Comparison of ENCODE assay signal across 6 cellular contexts in the genomic region with DNA sequence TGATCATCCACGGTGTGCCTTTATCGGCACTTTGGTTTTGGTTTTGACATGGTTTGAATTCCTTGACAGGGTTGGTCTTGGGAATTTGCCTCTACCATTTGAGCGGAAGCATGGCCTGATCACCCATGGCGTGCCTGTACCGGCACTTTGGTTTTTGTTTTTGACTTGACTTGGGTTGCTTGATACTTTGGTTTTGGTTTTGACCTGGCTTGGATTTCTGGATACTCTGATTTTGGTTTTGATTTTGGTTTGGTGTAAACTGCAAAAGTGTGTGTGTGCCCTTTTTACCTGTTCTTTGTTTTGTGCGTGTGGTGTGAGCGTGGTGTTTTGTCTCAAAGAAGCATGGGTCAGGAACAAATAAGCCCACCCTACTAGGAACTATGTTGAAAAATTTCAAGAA.
DNase-seq lines count a peak whose midpoint lies in the region; ATAC-seq, FAIRE-seq and TF ChIP-seq lines count a peak whose summit lies in the region.
"Not testable (repeated sequence)": the region's sequence is repeated elsewhere in the genome, so short reads cannot be mapped to it uniquely, and the experiment has no call there.

No MANE protein-coding gene starts in this region.

- H3K36me3 ChIP-seq in HUES6 (ENCODE audit: control insufficient read depth, insufficient read depth, low read length) (peaks cover 31% of the 10 kb centered on the region), suprapubic skin (peaks cover 33% of the 10 kb centered on the region)
- not testable (repeated sequence) for H3K36me3 ChIP-seq in K562 (ENCODE audit: control insufficient read depth, insufficient read depth, low read length); trophoblast cell (ENCODE audit: control insufficient read depth in 1 of 2, insufficient read depth in 2 of 2, low read length in 2 of 2)

- H3K9me3 ChIP-seq in HUES6 (ENCODE audit: control insufficient read depth, insufficient read depth, low read depth, low read length); K562 (replicated peaks; ENCODE audit: control insufficient read depth, insufficient read depth, low read depth, low read length); trophoblast cell (ENCODE audit: insufficient read depth, low read depth, low read length); suprapubic skin: not testable (repeated sequence)

- H3K4ac ChIP-seq in trophoblast cell (ENCODE audit: low read depth, low read length) = peak overlapping the region; percentile 80

- H3K14ac ChIP-seq in trophoblast cell (ENCODE audit: low read length) = peak overlapping the region; percentile 90

- TF ChIP-seq POLR2A in K562 (conservative IDR thresholded peaks at IDR 0.05); suprapubic skin (IDR thresholded peaks at IDR 0.05): not testable (repeated sequence)

- not testable (repeated sequence) for FAIRE-seq in K562 (lab: Jason Lieb, UNC)

- H2BK5ac ChIP-seq in trophoblast cell (ENCODE audit: low read depth, low read length, poor library complexity) = peak overlapping the region; percentile 97

- not testable (repeated sequence) for H4K12ac ChIP-seq in trophoblast cell (ENCODE audit: low read depth, low read length)

- not testable (repeated sequence) for H3K79me2 ChIP-seq in K562 (ENCODE audit: control insufficient read depth, insufficient read depth, low read length); trophoblast cell (ENCODE audit: control insufficient read depth, insufficient read depth, low read length, poor library complexity)

- H4K20me1 ChIP-seq in K562 (replicated peaks; ENCODE audit: control insufficient read depth, insufficient read depth, low read length) = not testable (repeated sequence)

- not testable (repeated sequence) for H3K4me2 ChIP-seq in K562 (ENCODE audit: insufficient read depth, low read length)
- peak overlapping the region; percentile 67 for H3K4me2 ChIP-seq in trophoblast cell (ENCODE audit: low read length)

- H3K4me3 Mint-ChIP-seq in mesothelial cell of epicardium (peak overlapping the region; percentile 44), nephron (peak overlapping the region; percentile 72 to 78 (median 77))

- not testable (repeated sequence) for ATAC-seq in K562

- H4K91ac ChIP-seq in trophoblast cell (ENCODE audit: low read depth, low read length) = peak overlapping the region; percentile 89

- H3K9ac ChIP-seq in HUES6 (ENCODE audit: low read length) = peak overlapping the region; percentile 55
- H3K9ac ChIP-seq in K562 (ENCODE audit: insufficient read depth in 1 of 2, low read depth in 2 of 2, low read length in 2 of 2) = not testable (repeated sequence)
- peak overlapping the region; percentile 70 for H3K9ac ChIP-seq in trophoblast cell (ENCODE audit: low read length)

- peak overlapping the region; percentile 85 for H2BK12ac ChIP-seq in trophoblast cell (ENCODE audit: low read length)

- TF ChIP-seq EP300 in K562 (IDR thresholded peaks at IDR 0.05; ENCODE audit: low read length); suprapubic skin (IDR thresholded peaks at IDR 0.05): not testable (repeated sequence)

- in situ Hi-C loops in K562 (cut with MboI) = not testable (repeated sequence)

- not testable (repeated sequence) for BruUV-seq in K562 (replicated peaks; lab: Mats Ljungman, UMichigan)

- peak overlapping the region; percentile 46 for H2AK5ac ChIP-seq in trophoblast cell (ENCODE audit: low read length)

- peak overlapping the region; percentile 93 for H3K18ac ChIP-seq in trophoblast cell (ENCODE audit: low read length)

- not testable (repeated sequence) for TF ChIP-seq CTCF in K562 (IDR thresholded peaks at IDR 0.05 in 2 of 3, conservative IDR thresholded peaks at IDR 0.05 in 1 of 3; ENCODE audit: insufficient read depth in 2 of 3, low read depth in 1 of 3, low read length in 3 of 3); mesothelial cell of epicardium (IDR thresholded peaks at IDR 0.05; ENCODE audit: unreplicated experiment); nephron (IDR thresholded peaks at IDR 0.05; ENCODE audit: unreplicated experiment in 3 of 3); suprapubic skin (IDR thresholded peaks at IDR 0.05)

- peak overlapping the region; percentile 85 for H4K8ac ChIP-seq in trophoblast cell (ENCODE audit: low read depth, low read length)

- CTCF ChIA-PET in K562 (lab: Yijun Ruan, JAX; ENCODE audit: low intra/inter-chr PET ratio) = not testable (repeated sequence)

- not testable (repeated sequence) for H3K4me3 ChIP-seq in HUES6 (ENCODE audit: low read depth, low read length); K562; suprapubic skin
- H3K4me3 ChIP-seq in trophoblast cell (ENCODE audit: low read depth, low read length) = peak overlapping the region; percentile 77

- not testable (repeated sequence) for H3K9me3 Mint-ChIP-seq in mesothelial cell of epicardium, nephron

- not testable (repeated sequence) for H2AFZ ChIP-seq in K562 (ENCODE audit: low read depth, low read length); trophoblast cell (ENCODE audit: insufficient read depth, low read length, poor library complexity)

- H3K27ac Mint-ChIP-seq in mesothelial cell of epicardium (peak overlapping the region; percentile 78), nephron (peak overlapping the region; percentile 38 to 85 (median 56))

- not testable (repeated sequence) for H3K27ac ChIP-seq in HUES6 (ENCODE audit: low read depth, low read length); K562 (ENCODE audit: extremely low read depth, low read depth, low read length)
- H3K27ac ChIP-seq in trophoblast cell (ENCODE audit: low read depth, low read length) = peak overlapping the region; percentile 96
- peak overlapping the region; percentile 29 for H3K27ac ChIP-seq in suprapubic skin

- H2BK120ac ChIP-seq in trophoblast cell (ENCODE audit: insufficient read depth, low read length, poor library complexity) = peak overlapping the region; percentile 86

- intact Hi-C loops in K562 (cut with micrococcal nuclease) = not testable (repeated sequence)

- H3K23ac ChIP-seq in trophoblast cell (ENCODE audit: low read length) = not testable (repeated sequence)

- H3K79me1 ChIP-seq in trophoblast cell (ENCODE audit: low read length) = peaks cover 25% of the 10 kb centered on the region

- not testable (repeated sequence) for H3K4me1 ChIP-seq in HUES6 (ENCODE audit: control insufficient read depth, insufficient read depth, low read length); K562 (replicated peaks in 1 of 2; ENCODE audit: control insufficient read depth in 2 of 2, insufficient read depth in 2 of 2, low read length in 2 of 2); suprapubic skin
- peaks cover 12 to 18% of the 10 kb centered on the region in 2 experiments for H3K4me1 ChIP-seq in trophoblast cell (ENCODE audit: control insufficient read depth in 1 of 2, insufficient read depth in 2 of 2, low read length in 2 of 2)

- POLR2A ChIA-PET in K562 (lab: Yijun Ruan, JAX) = interaction anchor here (1.5 kb wide), 1 partner anchor 22 kb away, joined by 5 read pairs; no protein-coding TSS in a partner anchor

- not testable (repeated sequence) for H3K27me3 Mint-ChIP-seq in mesothelial cell of epicardium (ENCODE audit: low read depth); nephron (ENCODE audit: low read depth)

- H3K27me3 ChIP-seq in HUES6 (ENCODE audit: control insufficient read depth, insufficient read depth, low read length); K562 (ENCODE audit: control insufficient read depth in 2 of 2, insufficient read depth in 2 of 2, low read length in 2 of 2); trophoblast cell (ENCODE audit: insufficient read depth, low read length); suprapubic skin: not testable (repeated sequence)

- H3K36me3 Mint-ChIP-seq in mesothelial cell of epicardium (peaks cover 24% of the 10 kb centered on the region), nephron (ENCODE audit: low read depth) (peaks cover 57% of the 10 kb centered on the region)

- H3K4me1 Mint-ChIP-seq in mesothelial cell of epicardium = peaks cover 37% of the 10 kb centered on the region
- H3K4me1 Mint-ChIP-seq in nephron = peaks cover 34% of the 10 kb centered on the region

- TF ChIP-seq RAD21 in K562 (CRISPR knock-in tag; conservative IDR thresholded peaks at IDR 0.05 in 1 of 2, IDR thresholded peaks at IDR 0.05 in 1 of 2) = not testable (repeated sequence)

- WGBS in K562 (ENCODE audit: insufficient coverage, low coverage, missing lambda C conversion rate) = 95% methylated on average over 7 of the region's 7 CpGs
- no CpG with 5 or more reads among the region's 7 CpGs for WGBS in trophoblast cell (ENCODE audit: extremely low coverage, insufficient coverage, insufficient read length)
- WGBS in suprapubic skin = 89% methylated on average over 7 of the region's 7 CpGs

- DNase-seq in K562 (ENCODE audit: extremely low read depth in 1 of 4, low spot score in 3 of 4); mesothelial cell of epicardium (ENCODE audit: low spot score in 2 of 2, unreplicated experiment in 2 of 2); suprapubic skin (ENCODE audit: low spot score in 2 of 2): not testable (repeated sequence)
- DNase-seq in trophoblast cell = peak in 1 of 2 donors; percentile 69

- not testable (repeated sequence) for H3K9me1 ChIP-seq in K562 (ENCODE audit: control insufficient read depth, insufficient read depth, low read length)

TF ChIP-seq in K562, 482 proteins besides CTCF, POLR2A, EP300 and RAD21:
- peak; percentile 51 to 72; a peak in 3 of 4 replicates for TF ChIP-seq KDM1A (IDR thresholded peaks at IDR 0.05)
